Comparison of ENCODE assay signal across 1 cellular context in the genomic region with DNA sequence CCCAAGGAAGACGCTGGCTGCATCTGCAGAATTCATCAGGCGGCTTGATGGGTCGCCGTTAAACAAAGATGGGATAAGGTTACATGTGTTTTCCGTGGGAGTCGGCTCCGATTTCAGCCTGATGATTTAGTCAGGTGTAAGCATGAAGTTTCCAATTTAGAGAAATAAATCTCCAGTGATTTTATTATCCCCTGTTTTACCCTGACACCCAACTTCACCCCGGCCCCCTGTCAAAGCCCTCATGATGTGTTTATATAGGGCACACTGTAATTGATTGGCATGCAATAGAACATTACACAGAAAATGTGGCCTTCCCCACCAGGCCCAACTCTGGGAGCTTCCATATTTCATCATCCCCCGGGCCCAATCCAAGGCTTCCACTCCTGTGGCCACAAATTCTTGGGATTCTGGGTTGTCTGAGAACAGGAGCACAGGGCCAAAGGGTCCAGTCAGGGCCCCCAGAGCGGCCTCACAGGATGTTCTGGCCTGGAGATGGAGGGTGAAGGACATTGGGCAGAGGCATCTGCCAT.
TF ChIP-seq lines count a peak whose summit lies in the region.

No MANE protein-coding gene starts in this region.

TF ChIP-seq in HEK293, 187 proteins besides CTCF, POLR2A, EP300 and RAD21 (continued from another document and continues in another):
- TF ChIP-seq, protein P1, sequence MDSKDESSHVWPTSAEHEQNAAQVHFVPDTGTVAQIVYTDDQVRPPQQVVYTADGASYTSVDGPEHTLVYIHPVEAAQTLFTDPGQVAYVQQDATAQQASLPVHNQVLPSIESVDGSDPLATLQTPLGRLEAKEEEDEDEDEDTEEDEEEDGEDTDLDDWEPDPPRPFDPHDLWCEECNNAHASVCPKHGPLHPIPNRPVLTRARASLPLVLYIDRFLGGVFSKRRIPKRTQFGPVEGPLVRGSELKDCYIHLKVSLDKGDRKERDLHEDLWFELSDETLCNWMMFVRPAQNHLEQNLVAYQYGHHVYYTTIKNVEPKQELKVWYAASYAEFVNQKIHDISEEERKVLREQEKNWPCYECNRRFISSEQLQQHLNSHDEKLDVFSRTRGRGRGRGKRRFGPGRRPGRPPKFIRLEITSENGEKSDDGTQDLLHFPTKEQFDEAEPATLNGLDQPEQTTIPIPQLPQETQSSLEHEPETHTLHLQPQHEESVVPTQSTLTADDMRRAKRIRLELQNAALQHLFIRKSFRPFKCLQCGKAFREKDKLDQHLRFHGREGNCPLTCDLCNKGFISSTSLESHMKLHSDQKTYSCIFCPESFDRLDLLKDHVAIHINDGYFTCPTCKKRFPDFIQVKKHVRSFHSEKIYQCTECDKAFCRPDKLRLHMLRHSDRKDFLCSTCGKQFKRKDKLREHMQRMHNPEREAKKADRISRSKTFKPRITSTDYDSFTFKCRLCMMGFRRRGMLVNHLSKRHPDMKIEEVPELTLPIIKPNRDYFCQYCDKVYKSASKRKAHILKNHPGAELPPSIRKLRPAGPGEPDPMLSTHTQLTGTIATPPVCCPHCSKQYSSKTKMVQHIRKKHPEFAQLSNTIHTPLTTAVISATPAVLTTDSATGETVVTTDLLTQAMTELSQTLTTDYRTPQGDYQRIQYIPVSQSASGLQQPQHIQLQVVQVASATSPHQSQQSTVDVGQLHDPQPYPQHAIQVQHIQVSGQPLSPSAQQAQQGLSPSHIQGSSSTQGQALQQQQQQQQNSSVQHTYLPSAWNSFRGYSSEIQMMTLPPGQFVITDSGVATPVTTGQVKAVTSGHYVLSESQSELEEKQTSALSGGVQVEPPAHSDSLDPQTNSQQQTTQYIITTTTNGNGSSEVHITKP (tag by site-specific recombination; IDR thresholded peaks at IDR 0.05) = peak; percentile 93
- TF ChIP-seq ZNF600 (tag by site-specific recombination; IDR thresholded peaks at IDR 0.05) (no peak), ZNF37A (tag by site-specific recombination; IDR thresholded peaks at IDR 0.05) (no peak), ZNF354C (tag by site-specific recombination; IDR thresholded peaks at IDR 0.05; ENCODE audit: borderline replicate concordance, low read depth) (no peak), ZNF19 (tag by site-specific recombination; IDR thresholded peaks at IDR 0.05; ENCODE audit: low read depth) (no peak), ZNF2 (tag by site-specific recombination; IDR thresholded peaks at IDR 0.05) (0 out of 2 replicates have a peak, but pooled peaks have one; percentile 30), ZNF548 (tag by site-specific recombination; IDR thresholded peaks at IDR 0.05) (no peak), ZNF433 (tag by site-specific recombination; IDR thresholded peaks at IDR 0.05; ENCODE audit: low read depth) (no peak), HOXA7 (CRISPR knock-in tag; IDR thresholded peaks at IDR 0.05; ENCODE audit: borderline replicate concordance) (no peak), ZNF16 (tag by site-specific recombination; IDR thresholded peaks at IDR 0.05; ENCODE audit: low read depth) (no peak), ZNF24 (tag by site-specific recombination; IDR thresholded peaks at IDR 0.05) (no peak), ZNF510 (tag by site-specific recombination; IDR thresholded peaks at IDR 0.05; ENCODE audit: insufficient replicate concordance) (no peak), ZNF211 (tag by site-specific recombination; IDR thresholded peaks at IDR 0.05; ENCODE audit: low read depth) (no peak), KLF10 (tag by site-specific recombination; IDR thresholded peaks at IDR 0.05) (peak; percentile 52; the same call in 1 of the 2 replicates), OVOL3 (tag by site-specific recombination; IDR thresholded peaks at IDR 0.05) (peak; percentile 61), ZNF792 (tag by site-specific recombination; IDR thresholded peaks at IDR 0.05) (no peak), ZNF707 (tag by site-specific recombination; IDR thresholded peaks at IDR 0.05) (no peak), ZNF514 (tag by site-specific recombination; IDR thresholded peaks at IDR 0.05) (no peak), SP3 (tag by site-specific recombination; IDR thresholded peaks at IDR 0.05) (no peak), SALL2 (tag by site-specific recombination; IDR thresholded peaks at IDR 0.05; ENCODE audit: borderline replicate concordance) (no peak), SP7 (tag by site-specific recombination; IDR thresholded peaks at IDR 0.05) (peak; percentile 86), HOXD13 (CRISPR knock-in tag; IDR thresholded peaks at IDR 0.05; ENCODE audit: borderline replicate concordance) (no peak), ZSCAN30 (tag by site-specific recombination; IDR thresholded peaks at IDR 0.05) (peak; percentile 84), ZBTB21 (tag by site-specific recombination; IDR thresholded peaks at IDR 0.05) (no peak), RBAK (tag by site-specific recombination; IDR thresholded peaks at IDR 0.05) (no peak), ZNF169 (tag by site-specific recombination; IDR thresholded peaks at IDR 0.05) (no peak)
- TF ChIP-seq, protein P2, sequence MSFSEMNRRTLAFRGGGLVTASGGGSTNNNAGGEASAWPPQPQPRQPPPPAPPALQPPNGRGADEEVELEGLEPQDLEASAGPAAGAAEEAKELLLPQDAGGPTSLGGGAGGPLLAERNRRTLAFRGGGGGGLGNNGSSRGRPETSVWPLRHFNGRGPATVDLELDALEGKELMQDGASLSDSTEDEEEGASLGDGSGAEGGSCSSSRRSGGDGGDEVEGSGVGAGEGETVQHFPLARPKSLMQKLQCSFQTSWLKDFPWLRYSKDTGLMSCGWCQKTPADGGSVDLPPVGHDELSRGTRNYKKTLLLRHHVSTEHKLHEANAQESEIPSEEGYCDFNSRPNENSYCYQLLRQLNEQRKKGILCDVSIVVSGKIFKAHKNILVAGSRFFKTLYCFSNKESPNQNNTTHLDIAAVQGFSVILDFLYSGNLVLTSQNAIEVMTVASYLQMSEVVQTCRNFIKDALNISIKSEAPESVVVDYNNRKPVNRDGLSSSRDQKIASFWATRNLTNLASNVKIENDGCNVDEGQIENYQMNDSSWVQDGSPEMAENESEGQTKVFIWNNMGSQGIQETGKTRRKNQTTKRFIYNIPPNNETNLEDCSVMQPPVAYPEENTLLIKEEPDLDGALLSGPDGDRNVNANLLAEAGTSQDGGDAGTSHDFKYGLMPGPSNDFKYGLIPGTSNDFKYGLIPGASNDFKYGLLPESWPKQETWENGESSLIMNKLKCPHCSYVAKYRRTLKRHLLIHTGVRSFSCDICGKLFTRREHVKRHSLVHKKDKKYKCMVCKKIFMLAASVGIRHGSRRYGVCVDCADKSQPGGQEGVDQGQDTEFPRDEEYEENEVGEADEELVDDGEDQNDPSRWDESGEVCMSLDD (tag by site-specific recombination; IDR thresholded peaks at IDR 0.05) = no peak
- TF ChIP-seq, protein P3, sequence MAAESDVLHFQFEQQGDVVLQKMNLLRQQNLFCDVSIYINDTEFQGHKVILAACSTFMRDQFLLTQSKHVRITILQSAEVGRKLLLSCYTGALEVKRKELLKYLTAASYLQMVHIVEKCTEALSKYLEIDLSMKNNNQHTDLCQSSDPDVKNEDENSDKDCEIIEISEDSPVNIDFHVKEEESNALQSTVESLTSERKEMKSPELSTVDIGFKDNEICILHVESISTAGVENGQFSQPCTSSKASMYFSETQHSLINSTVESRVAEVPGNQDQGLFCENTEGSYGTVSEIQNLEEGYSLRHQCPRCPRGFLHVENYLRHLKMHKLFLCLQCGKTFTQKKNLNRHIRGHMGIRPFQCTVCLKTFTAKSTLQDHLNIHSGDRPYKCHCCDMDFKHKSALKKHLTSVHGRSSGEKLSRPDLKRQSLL (tag by site-specific recombination; IDR thresholded peaks at IDR 0.05) = no peak
- TF ChIP-seq, protein P4, sequence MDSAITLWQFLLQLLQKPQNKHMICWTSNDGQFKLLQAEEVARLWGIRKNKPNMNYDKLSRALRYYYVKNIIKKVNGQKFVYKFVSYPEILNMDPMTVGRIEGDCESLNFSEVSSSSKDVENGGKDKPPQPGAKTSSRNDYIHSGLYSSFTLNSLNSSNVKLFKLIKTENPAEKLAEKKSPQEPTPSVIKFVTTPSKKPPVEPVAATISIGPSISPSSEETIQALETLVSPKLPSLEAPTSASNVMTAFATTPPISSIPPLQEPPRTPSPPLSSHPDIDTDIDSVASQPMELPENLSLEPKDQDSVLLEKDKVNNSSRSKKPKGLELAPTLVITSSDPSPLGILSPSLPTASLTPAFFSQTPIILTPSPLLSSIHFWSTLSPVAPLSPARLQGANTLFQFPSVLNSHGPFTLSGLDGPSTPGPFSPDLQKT (IDR thresholded peaks at IDR 0.05; ENCODE audit: borderline replicate concordance, low read depth, low read length) = no peak
- TF ChIP-seq, protein P5, sequence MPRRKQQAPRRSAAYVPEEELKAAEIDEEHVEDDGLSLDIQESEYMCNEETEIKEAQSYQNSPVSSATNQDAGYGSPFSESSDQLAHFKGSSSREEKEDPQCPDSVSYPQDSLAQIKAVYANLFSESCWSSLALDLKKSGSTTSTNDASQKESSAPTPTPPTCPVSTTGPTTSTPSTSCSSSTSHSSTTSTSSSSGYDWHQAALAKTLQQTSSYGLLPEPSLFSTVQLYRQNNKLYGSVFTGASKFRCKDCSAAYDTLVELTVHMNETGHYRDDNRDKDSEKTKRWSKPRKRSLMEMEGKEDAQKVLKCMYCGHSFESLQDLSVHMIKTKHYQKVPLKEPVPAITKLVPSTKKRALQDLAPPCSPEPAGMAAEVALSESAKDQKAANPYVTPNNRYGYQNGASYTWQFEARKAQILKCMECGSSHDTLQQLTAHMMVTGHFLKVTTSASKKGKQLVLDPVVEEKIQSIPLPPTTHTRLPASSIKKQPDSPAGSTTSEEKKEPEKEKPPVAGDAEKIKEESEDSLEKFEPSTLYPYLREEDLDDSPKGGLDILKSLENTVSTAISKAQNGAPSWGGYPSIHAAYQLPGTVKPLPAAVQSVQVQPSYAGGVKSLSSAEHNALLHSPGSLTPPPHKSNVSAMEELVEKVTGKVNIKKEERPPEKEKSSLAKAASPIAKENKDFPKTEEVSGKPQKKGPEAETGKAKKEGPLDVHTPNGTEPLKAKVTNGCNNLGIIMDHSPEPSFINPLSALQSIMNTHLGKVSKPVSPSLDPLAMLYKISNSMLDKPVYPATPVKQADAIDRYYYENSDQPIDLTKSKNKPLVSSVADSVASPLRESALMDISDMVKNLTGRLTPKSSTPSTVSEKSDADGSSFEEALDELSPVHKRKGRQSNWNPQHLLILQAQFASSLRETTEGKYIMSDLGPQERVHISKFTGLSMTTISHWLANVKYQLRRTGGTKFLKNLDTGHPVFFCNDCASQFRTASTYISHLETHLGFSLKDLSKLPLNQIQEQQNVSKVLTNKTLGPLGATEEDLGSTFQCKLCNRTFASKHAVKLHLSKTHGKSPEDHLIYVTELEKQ (tag by site-specific recombination; IDR thresholded peaks at IDR 0.05; ENCODE audit: borderline replicate concordance) = no peak
- TF ChIP-seq, protein P6, sequence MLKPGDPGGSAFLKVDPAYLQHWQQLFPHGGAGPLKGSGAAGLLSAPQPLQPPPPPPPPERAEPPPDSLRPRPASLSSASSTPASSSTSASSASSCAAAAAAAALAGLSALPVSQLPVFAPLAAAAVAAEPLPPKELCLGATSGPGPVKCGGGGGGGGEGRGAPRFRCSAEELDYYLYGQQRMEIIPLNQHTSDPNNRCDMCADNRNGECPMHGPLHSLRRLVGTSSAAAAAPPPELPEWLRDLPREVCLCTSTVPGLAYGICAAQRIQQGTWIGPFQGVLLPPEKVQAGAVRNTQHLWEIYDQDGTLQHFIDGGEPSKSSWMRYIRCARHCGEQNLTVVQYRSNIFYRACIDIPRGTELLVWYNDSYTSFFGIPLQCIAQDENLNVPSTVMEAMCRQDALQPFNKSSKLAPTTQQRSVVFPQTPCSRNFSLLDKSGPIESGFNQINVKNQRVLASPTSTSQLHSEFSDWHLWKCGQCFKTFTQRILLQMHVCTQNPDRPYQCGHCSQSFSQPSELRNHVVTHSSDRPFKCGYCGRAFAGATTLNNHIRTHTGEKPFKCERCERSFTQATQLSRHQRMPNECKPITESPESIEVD (tag by site-specific recombination; IDR thresholded peaks at IDR 0.05) = peak; percentile 81
- TF ChIP-seq, protein P7, sequence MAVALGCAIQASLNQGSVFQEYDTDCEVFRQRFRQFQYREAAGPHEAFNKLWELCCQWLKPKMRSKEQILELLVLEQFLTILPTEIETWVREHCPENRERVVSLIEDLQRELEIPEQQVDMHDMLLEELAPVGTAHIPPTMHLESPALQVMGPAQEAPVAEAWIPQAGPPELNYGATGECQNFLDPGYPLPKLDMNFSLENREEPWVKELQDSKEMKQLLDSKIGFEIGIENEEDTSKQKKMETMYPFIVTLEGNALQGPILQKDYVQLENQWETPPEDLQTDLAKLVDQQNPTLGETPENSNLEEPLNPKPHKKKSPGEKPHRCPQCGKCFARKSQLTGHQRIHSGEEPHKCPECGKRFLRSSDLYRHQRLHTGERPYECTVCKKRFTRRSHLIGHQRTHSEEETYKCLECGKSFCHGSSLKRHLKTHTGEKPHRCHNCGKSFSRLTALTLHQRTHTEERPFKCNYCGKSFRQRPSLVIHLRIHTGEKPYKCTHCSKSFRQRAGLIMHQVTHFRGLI (tag by site-specific recombination; IDR thresholded peaks at IDR 0.05) = 0 out of 2 replicates have a peak, but pooled peaks have one; percentile 13
- TF ChIP-seq, protein P8, sequence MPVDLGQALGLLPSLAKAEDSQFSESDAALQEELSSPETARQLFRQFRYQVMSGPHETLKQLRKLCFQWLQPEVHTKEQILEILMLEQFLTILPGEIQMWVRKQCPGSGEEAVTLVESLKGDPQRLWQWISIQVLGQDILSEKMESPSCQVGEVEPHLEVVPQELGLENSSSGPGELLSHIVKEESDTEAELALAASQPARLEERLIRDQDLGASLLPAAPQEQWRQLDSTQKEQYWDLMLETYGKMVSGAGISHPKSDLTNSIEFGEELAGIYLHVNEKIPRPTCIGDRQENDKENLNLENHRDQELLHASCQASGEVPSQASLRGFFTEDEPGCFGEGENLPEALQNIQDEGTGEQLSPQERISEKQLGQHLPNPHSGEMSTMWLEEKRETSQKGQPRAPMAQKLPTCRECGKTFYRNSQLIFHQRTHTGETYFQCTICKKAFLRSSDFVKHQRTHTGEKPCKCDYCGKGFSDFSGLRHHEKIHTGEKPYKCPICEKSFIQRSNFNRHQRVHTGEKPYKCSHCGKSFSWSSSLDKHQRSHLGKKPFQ (tag by site-specific recombination; IDR thresholded peaks at IDR 0.05) = peak; percentile 49; the same call in 1 of the 2 replicates
- TF ChIP-seq, protein P9, sequence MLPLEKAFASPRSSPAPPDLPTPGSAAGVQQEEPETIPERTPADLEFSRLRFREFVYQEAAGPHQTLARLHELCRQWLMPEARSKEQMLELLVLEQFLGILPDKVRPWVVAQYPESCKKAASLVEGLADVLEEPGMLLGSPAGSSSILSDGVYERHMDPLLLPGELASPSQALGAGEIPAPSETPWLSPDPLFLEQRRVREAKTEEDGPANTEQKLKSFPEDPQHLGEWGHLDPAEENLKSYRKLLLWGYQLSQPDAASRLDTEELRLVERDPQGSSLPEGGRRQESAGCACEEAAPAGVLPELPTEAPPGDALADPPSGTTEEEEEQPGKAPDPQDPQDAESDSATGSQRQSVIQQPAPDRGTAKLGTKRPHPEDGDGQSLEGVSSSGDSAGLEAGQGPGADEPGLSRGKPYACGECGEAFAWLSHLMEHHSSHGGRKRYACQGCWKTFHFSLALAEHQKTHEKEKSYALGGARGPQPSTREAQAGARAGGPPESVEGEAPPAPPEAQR (tag by site-specific recombination; IDR thresholded peaks at IDR 0.05) = no peak
- TF ChIP-seq, protein P10, sequence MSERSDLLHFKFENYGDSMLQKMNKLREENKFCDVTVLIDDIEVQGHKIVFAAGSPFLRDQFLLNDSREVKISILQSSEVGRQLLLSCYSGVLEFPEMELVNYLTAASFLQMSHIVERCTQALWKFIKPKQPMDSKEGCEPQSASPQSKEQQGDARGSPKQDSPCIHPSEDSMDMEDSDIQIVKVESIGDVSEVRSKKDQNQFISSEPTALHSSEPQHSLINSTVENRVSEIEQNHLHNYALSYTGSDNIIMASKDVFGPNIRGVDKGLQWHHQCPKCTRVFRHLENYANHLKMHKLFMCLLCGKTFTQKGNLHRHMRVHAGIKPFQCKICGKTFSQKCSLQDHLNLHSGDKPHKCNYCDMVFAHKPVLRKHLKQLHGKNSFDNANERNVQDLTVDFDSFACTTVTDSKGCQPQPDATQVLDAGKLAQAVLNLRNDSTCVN (tag by site-specific recombination; optimal IDR thresholded peaks at IDR 0.05) = no peak
